In the genomic region with DNA sequence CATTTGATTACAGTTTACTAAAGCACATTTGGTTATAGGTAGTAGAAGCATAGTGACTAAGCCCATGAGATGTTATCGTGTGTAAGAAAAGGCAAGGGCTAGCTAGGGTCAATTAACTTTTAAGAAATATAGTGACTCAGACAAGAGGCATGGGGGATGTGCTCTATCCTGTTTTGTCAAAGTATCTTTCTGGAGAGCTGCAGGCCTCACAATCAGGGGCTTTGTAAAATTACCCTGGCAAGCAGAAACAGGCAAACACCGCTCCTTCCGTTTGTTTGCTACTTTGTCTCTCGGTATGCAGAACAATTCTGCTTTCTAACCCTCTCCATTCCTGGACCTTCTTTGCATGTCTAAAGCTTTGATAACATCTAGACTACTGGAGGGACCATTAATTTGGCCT, we compare ENCODE assay signal across 13 cellular contexts. TPM values are rescaled to one million over a fixed set of nuclear protein-coding genes. Genes with fewer than 3 reads are reported as not detected.
DNase-seq lines count a peak whose midpoint lies in the region; ATAC-seq and TF ChIP-seq lines count a peak whose summit lies in the region.
"Had no signal": no experiment of that assay in that cellular context is flagged by ENCODE, and none has a peak within 500 bp of the region (broad histone marks: within the 10 kb centered on the region; RNA-seq: fewer than 3 reads in every experiment).

No MANE protein-coding gene starts in this region.

- BruUV-seq in PC-9 (replicated peaks; lab: Mats Ljungman, UMichigan): no TSS peak

- peaks cover 4% of the 10 kb centered on the region; the same call in 1 of the 2 replicates for H3K9me3 ChIP-seq in PC-9 (ENCODE audit: insufficient read depth, low read depth)
- H3K9me3 ChIP-seq: vagina had no signal

- peak overlapping the region; percentile 97 for H3K27ac ChIP-seq in PC-9
- H3K27ac ChIP-seq: vagina had no signal

- peaks cover 45% of the 10 kb centered on the region for H3K4me1 ChIP-seq in PC-9 (replicated peaks; ENCODE audit: insufficient read depth)

- H3K9me3 Mint-ChIP-seq in nephron progenitor cell: peaks cover 4% of the 10 kb centered on the region
- H3K9me3 Mint-ChIP-seq: activated naive CD4-positive, alpha-beta T cell treated with anti-CD3 and anti-CD28 coated beads, Interleukin-2, amount 50 U/mL, for 24 hours; effector memory CD8-positive, alpha-beta T cell had no signal

- H3K27me3 ChIP-seq in PC-9 (ENCODE audit: insufficient read depth, low read depth): no peaks in the 10 kb centered on the region
- H3K27me3 ChIP-seq: vagina had no signal

- peaks cover 11% of the 10 kb centered on the region for H3K27me3 Mint-ChIP-seq in nephron progenitor cell (ENCODE audit: low read depth, poor library complexity)

- CTCF ChIA-PET in PC-9 (lab: Charles Lee): interaction anchor here (0.7 to 1.5 kb wide), 3 partner anchors 14 to 64 kb away, joined by 3 to 7 read pairs (median 4); partner anchors contain the start of gene ZNF697

- H3F3A ChIP-seq in PC-9 (ENCODE audit: insufficient read depth, low read depth): peaks cover 38% of the 10 kb centered on the region

- H3K36me3 ChIP-seq in PC-9 (ENCODE audit: low read depth): no peaks in the 10 kb centered on the region
- H3K36me3 ChIP-seq: vagina had no signal

- no peak overlapping the region for H3K4me3 Mint-ChIP-seq in nephron progenitor cell
- H3K4me3 Mint-ChIP-seq: activated CD4-positive, alpha-beta T cell treated with anti-CD3 and anti-CD28 coated beads for 36 hours had no signal

- DNase-seq in EL (peak; percentile 85), PC-9 (peak; percentile 55 to 98), epithelial cell of esophagus (ENCODE audit: low read depth) (peak; percentile 89), nephron progenitor cell (no peak), globus pallidus (ENCODE audit: low spot score) (no peak)
- DNase-seq: activated CD4-positive, alpha-beta T cell treated with anti-CD3 and anti-CD28 coated beads for 36 hours; NCI-H1694 treated with DMSO at 0.1 percent for 48 hours had no signal

- H3K4me1 Mint-ChIP-seq in nephron progenitor cell: peaks cover 30% of the 10 kb centered on the region
- H3K4me1 Mint-ChIP-seq: activated CD4-positive, alpha-beta T cell treated with anti-CD3 and anti-CD28 coated beads for 36 hours had no signal

- no peak overlapping the region for H2AFZ ChIP-seq in PC-9

- H3K36me3 Mint-ChIP-seq in nephron progenitor cell (ENCODE audit: low read depth): no peaks in the 10 kb centered on the region
- H3K36me3 Mint-ChIP-seq: activated naive CD4-positive, alpha-beta T cell treated with anti-CD3 and anti-CD28 coated beads, Interleukin-2, amount 50 U/mL, for 24 hours had no signal

- H3K9me2 ChIP-seq in PC-9 (ENCODE audit: insufficient read depth): no peaks in the 10 kb centered on the region

- intact Hi-C loops in PC-9 (cut with micrococcal nuclease; ENCODE audit: unreplicated experiment): loop anchor here (1.0 kb wide), 1 partner anchor 38 kb away; no protein-coding TSS in a partner anchor

- no peaks in the 10 kb centered on the region for H4K20me1 ChIP-seq in PC-9 (ENCODE audit: insufficient read depth)

- POLR2A ChIA-PET in PC-9 (lab: Charles Lee; ENCODE audit: unreplicated experiment): interaction anchor here (0.6 to 1.0 kb wide), 4 partner anchors 26 to 1445 kb away, joined by 3 to 7 read pairs (median 5); no protein-coding TSS in a partner anchor

- H3K4me3 ChIP-seq in PC-9: peak overlapping the region; percentile 35; the same call in 1 of the 2 replicates
- H3K4me3 ChIP-seq in epithelial cell of esophagus (ENCODE audit: low read length): no peak overlapping the region
- H3K4me3 ChIP-seq: vagina had no signal

- no peaks in the 10 kb centered on the region for H3K79me2 ChIP-seq in PC-9 (ENCODE audit: low read depth)

- no peak for ATAC-seq in HG03469 (IDR thresholded peaks at IDR 0.05; ENCODE audit: unreplicated experiment)
- no peak for ATAC-seq in GM21447 (IDR thresholded peaks at IDR 0.05; ENCODE audit: unreplicated experiment)
- no peak for ATAC-seq in HG02852 (IDR thresholded peaks at IDR 0.05; ENCODE audit: unreplicated experiment)
- ATAC-seq: activated CD4-positive, alpha-beta T cell treated with anti-CD3 and anti-CD28 coated beads for 36 hours had no signal

- H3K4me2 ChIP-seq in PC-9: peak overlapping the region; percentile 79

- peak overlapping the region; percentile 82 for H3K27ac Mint-ChIP-seq in nephron progenitor cell
- H3K27ac Mint-ChIP-seq: activated CD4-positive, alpha-beta T cell treated with anti-CD3 and anti-CD28 coated beads for 36 hours; activated naive CD4-positive, alpha-beta T cell treated with anti-CD3 and anti-CD28 coated beads, Interleukin-2, amount 50 U/mL, for 24 hours; effector memory CD8-positive, alpha-beta T cell had no signal

- TF ChIP-seq CTCF in PC-9 (conservative IDR thresholded peaks at IDR 0.05): no peak
- TF ChIP-seq CTCF in epithelial cell of esophagus (IDR thresholded peaks at IDR 0.05; ENCODE audit: insufficient read depth, low read depth, low read length, missing control alignments): no peak
- TF ChIP-seq CTCF in nephron progenitor cell (IDR thresholded peaks at IDR 0.05): no peak

RNA-seq across cellular contexts. Expression of gene ZNF697, which starts 26.0 kb away (rescaled TPM):
- 3.6 and 4.1 TPM in 2 replicates for total RNA-seq in PC-9 (2021)

RNA-seq across cellular contexts. Expression of gene PHGDH, which starts 37.6 kb away (rescaled TPM):
- 373 and 569 TPM in 2 replicates for total RNA-seq in PC-9 (2021)

Comparison
In these comparisons a context has a peak if more than half of its experiments do, and no peak if none do; other contexts are left out.
1. DNase-seq: peak in EL (single experiment), PC-9 (2 of 2) and epithelial cell of esophagus (single experiment); none in nephron progenitor cell (single experiment) and globus pallidus (single experiment).